ENCODE assay signal across 1 cellular context in genomic region chr11:10307411-10308207, GRCh38.
TF ChIP-seq lines count a peak whose summit lies in the region.

No MANE protein-coding gene starts in this region.

TF ChIP-seq in Ishikawa, 13 proteins besides CTCF, POLR2A, EP300 and RAD21 (continued from another document):
- no peak for TF ChIP-seq REST (IDR thresholded peaks at IDR 0.05; ENCODE audit: low read depth)
- TF ChIP-seq CREB1 (IDR thresholded peaks at IDR 0.05; ENCODE audit: low read depth): no peak
- TF ChIP-seq EGR1 (IDR thresholded peaks at IDR 0.05): no peak
- TF ChIP-seq TEAD4 (IDR thresholded peaks at IDR 0.05): peak; percentile 49
- TF ChIP-seq MAX (IDR thresholded peaks at IDR 0.05): peak; percentile 92
